8 cellular contexts compared by ENCODE assay signal in the genomic region with DNA sequence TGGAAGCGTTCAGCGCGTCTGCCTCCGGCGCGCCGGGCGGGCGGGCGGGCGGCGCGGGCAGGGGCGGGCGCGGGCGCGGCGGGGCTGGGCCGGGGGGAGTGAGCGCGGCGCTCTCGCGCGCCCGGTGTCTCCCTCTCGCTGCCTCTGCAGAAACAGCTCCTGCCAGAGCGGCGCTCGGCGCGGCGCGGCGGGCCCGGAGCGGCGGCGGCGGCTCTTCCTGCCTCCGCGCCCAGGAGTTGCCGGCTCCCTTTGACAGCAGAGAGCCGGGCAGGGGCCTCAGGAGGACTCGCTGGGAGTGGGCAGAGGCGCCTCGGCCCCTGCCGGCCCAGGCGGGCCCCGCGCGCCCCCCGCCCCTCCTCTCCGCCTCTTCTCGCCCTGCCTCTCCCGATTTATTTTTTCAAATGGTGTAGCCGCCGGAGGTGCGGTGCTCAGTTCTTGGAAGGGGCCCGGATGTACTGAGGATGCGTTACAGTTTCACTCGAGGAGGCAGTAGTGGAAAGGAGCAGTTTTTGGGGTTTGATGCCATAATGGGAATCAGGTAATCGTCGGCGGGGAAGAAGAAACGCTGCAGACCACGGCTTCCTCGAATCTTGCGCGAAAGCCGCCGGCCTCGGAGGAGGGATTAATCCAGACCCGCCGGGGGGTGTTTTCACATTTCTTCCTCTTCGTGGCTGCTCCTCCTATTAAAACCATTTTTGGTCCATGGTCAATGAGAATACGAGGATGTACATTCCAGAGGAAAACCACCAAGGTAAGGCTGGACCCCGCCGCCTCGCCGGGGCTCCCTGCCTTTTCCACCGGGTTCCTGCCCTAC. TPM values are rescaled to one million over a fixed set of nuclear protein-coding genes. Genes with fewer than 3 reads are reported as not detected.
DNase-seq lines count a peak whose midpoint lies in the region; ATAC-seq and TF ChIP-seq lines count a peak whose summit lies in the region.

Gene CACNA1C (plus strand): TSS at position 127 of the 814 bp plus-strand sequence. CDS start 576 bp downstream, at position 703.

- peak; percentile 64 for DNase-seq in BE2C
- peak in 46 of 61 donors; percentile 7 to 82 (median 52) for DNase-seq in caudate nucleus (lab: John Stamatoyannopoulos, UW)
- DNase-seq in iris pigment epithelial cell (ENCODE audit: low read depth): peak; percentile 66
- DNase-seq in GM19238 (ENCODE audit: insufficient read length, low spot score): no peak

- H3K27ac ChIP-seq in HUES64 (ENCODE audit: low read depth, low read length): no peak within 1 kb of the TSS
- no peak within 1 kb of the TSS for H3K27ac ChIP-seq in SU-DHL-6 (ENCODE audit: low read depth, low read length)
- H3K27ac ChIP-seq in caudate nucleus (ENCODE audit: low read depth, low read length): peak within 1 kb of the TSS; percentile 44
- H3K27ac ChIP-seq in skeletal muscle tissue (ENCODE audit: low read depth, low read length): peak within 1 kb of the TSS; percentile 54

- no peaks in the 10 kb centered on the region for H3K79me2 ChIP-seq in SU-DHL-6 (ENCODE audit: insufficient read depth, low read length)

- H4K20me1 ChIP-seq in SU-DHL-6 (ENCODE audit: low read depth, low read length): no peaks in the 10 kb centered on the region

- H3K9ac ChIP-seq in HUES64 (ENCODE audit: low read depth, low read length): no peak within 1 kb of the TSS
- peak within 1 kb of the TSS; percentile 38; the same call in 1 of the 2 replicates for H3K9ac ChIP-seq in SU-DHL-6 (ENCODE audit: low read length)
- H3K9ac ChIP-seq in skeletal muscle tissue (ENCODE audit: low read depth in 1 of 3, low read length in 3 of 3): peak within 1 kb of the TSS in 2 of 3 donors; percentile 64 to 70

- H3F3A ChIP-seq in SU-DHL-6 (ENCODE audit: insufficient read depth): no peaks in the 10 kb centered on the region

- TF ChIP-seq CTCF in BE2C (IDR thresholded peaks at IDR 0.05; ENCODE audit: low read depth, low read length): no peak
- no peak for TF ChIP-seq CTCF in SU-DHL-6 (IDR thresholded peaks at IDR 0.05; ENCODE audit: insufficient read depth, low read length, poor library complexity, severe bottlenecking)

- H2AFZ ChIP-seq in SU-DHL-6 (ENCODE audit: low read depth, low read length, severe bottlenecking): peak within 1 kb of the TSS; percentile 80

- ATAC-seq in HG03439 (IDR thresholded peaks at IDR 0.05; ENCODE audit: unreplicated experiment): no peak

- WGBS in HUES64: under 1% methylated on average over 83 of the region's 83 CpGs

- H3K4me1 ChIP-seq in BE2C: no peaks in the 10 kb centered on the region
- H3K4me1 ChIP-seq in HUES64 (ENCODE audit: insufficient read depth, low read length): peaks cover 18% of the 10 kb centered on the region
- peaks cover 4 to 13% (median 8%) of the 10 kb centered on the region in 3 donors for H3K4me1 ChIP-seq in skeletal muscle tissue (ENCODE audit: control insufficient read depth in 3 of 3, insufficient read depth in 3 of 3, low read length in 3 of 3)

- H3K4me2 ChIP-seq in SU-DHL-6 (ENCODE audit: low read depth, low read length, poor library complexity, severe bottlenecking): peak within 1 kb of the TSS; percentile 67

- no peaks in the 10 kb centered on the region for H3K9me2 ChIP-seq in SU-DHL-6 (replicated peaks; ENCODE audit: insufficient read depth, low read length)

- H3K27me3 ChIP-seq in BE2C (peaks cover 84% of the 10 kb centered on the region), HUES64 (ENCODE audit: insufficient read depth, low read length) (peaks cover 68% of the 10 kb centered on the region), SU-DHL-6 (ENCODE audit: low read length) (no peaks in the 10 kb centered on the region), skeletal muscle tissue (ENCODE audit: control insufficient read depth in 3 of 3, insufficient read depth in 3 of 3, low read length in 3 of 3) (peaks cover 48 to 70% (median 69%) of the 10 kb centered on the region in 3 donors)

- no peaks in the 10 kb centered on the region; the same call in 1 of the 2 replicates for H3K9me3 ChIP-seq in BE2C
- no peaks in the 10 kb centered on the region for H3K9me3 ChIP-seq in HUES64 (ENCODE audit: insufficient read depth, low read depth, low read length)
- H3K9me3 ChIP-seq in SU-DHL-6 (ENCODE audit: insufficient read depth, low read length): no peaks in the 10 kb centered on the region
- no peaks in the 10 kb centered on the region for H3K9me3 ChIP-seq in skeletal muscle tissue (ENCODE audit: control insufficient read depth in 3 of 3, low read length in 3 of 3)

- H3K4me3 ChIP-seq in BE2C (ENCODE audit: low read depth, low read length) (peak within 1 kb of the TSS; percentile 41), HUES64 (ENCODE audit: low read length) (peak within 1 kb of the TSS; percentile 65), SU-DHL-6 (ENCODE audit: insufficient read depth, low read length, poor library complexity, severe bottlenecking) (peak within 1 kb of the TSS; percentile 34), skeletal muscle tissue (ENCODE audit: low read length in 3 of 3) (peak within 1 kb of the TSS; percentile 64 to 75 (median 66))

- H3K36me3 ChIP-seq in BE2C (no peaks in the 10 kb centered on the region), HUES64 (ENCODE audit: insufficient read depth, low read length) (no peaks in the 10 kb centered on the region), SU-DHL-6 (ENCODE audit: low read length) (no peaks in the 10 kb centered on the region), skeletal muscle tissue (ENCODE audit: control insufficient read depth in 3 of 3, insufficient read depth in 3 of 3, low read length in 3 of 3) (no peaks in the 10 kb centered on the region)

RNA-seq across cellular contexts. Expression of gene CACNA1C, which starts in this region (rescaled TPM):
- not detected for polyA plus RNA-seq in BE2C (2012; ENCODE audit: insufficient read depth, insufficient read length, low read depth)
- 0.45 TPM for polyA plus RNA-seq in HUES64 (2013, experiment 1 of 2)
- polyA plus RNA-seq in HUES64 (2013, experiment 2 of 2): 0.32 TPM
- 7.3 TPM for total RNA-seq in skeletal muscle tissue

Comparison
In these comparisons a context has a peak if more than half of its experiments do, and no peak if none do; other contexts are left out.
1. H3K27ac ChIP-seq: peak in caudate nucleus (single experiment) and skeletal muscle tissue (single experiment); none in HUES64 (single experiment) and SU-DHL-6 (single experiment).
2. Peak in every context shown above with its lines, with median percentiles within 50 percentile points of each other: H3K4me3 ChIP-seq.